ENCODE assay signal across 7 cellular contexts in genomic region chr18:37315935-37316334, GRCh38.
"Had no signal": no experiment of that assay in that cellular context is flagged by ENCODE, and none has a peak within 500 bp of the region (broad histone marks: within the 10 kb centered on the region; RNA-seq: fewer than 3 reads in every experiment).

No MANE protein-coding gene starts in this region.

- H2AFZ ChIP-seq: GM23338 had no signal

- H3K36me3 ChIP-seq: HAP-1 had no signal

- H3K4me2 ChIP-seq: GM23338 had no signal

- ATAC-seq: GM23338, HCT116, K562 had no signal

- DNase-seq: H7, IMR-90, KG1 had no signal

- H3K4me3 ChIP-seq: GM23338, HAP-1, K562 had no signal

- H3K4me1 ChIP-seq: HAP-1 had no signal

- H3K9me3 ChIP-seq: HAP-1 had no signal
